ENCODE assay signal across 8 cellular contexts in the genomic region with DNA sequence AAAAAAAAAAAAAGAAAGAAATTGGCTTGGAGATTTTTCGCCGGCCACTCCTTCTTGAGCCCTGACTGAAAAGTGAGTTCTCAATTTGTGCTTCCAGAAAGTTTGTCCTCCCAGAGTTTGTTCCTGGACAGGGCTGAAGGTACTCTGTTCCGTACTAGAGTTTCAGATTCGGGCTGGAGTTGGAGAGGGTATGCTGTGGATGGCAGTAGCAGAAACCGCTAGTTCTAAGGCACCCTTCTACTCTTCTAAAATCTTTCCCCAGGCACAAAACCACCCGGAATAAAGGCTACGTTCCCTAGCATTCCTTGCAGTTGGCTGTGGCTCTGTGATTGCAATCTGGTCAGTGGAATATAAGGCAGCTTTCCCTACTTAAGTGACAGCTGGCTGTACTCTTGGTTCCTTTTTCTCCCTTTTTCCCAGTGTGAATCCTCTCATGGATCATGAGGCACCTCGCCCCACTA. TPM values are rescaled to one million over a fixed set of nuclear protein-coding genes. Genes with fewer than 3 reads are reported as not detected.
DNase-seq lines count a peak whose midpoint lies in the region; ATAC-seq and TF ChIP-seq lines count a peak whose summit lies in the region.

No MANE protein-coding gene starts in this region.

- no peaks in the 10 kb centered on the region for H3K9me2 ChIP-seq in Karpas-422 (replicated peaks; ENCODE audit: insufficient read depth, low read length)

- in situ Hi-C loops in Caki2 (cut with HindIII; ENCODE audit: low pct_unique_long_range_greater_than_20kb, low sequenced_read_pairs): no loop called here
- in situ Hi-C loops in astrocyte of the cerebellum (cut with HindIII; ENCODE audit: low sequenced_read_pairs): no loop called here

- intact Hi-C loops in left colon (cut with DNase I, micrococcal nuclease): no loop called here

- peak; percentile 46 for ATAC-seq in left colon

- H3K36me3 ChIP-seq in Karpas-422 (ENCODE audit: insufficient read depth, low read length): peaks cover 9% of the 10 kb centered on the region; the same call in 1 of the 2 replicates
- peaks cover 2% of the 10 kb centered on the region for H3K36me3 ChIP-seq in thymus (ENCODE audit: control insufficient read depth, insufficient read depth)

- peak overlapping the region; percentile 85 for H3K9ac ChIP-seq in Karpas-422 (ENCODE audit: low read length)

- TF ChIP-seq CTCF in astrocyte of the cerebellum (IDR thresholded peaks at IDR 0.05; ENCODE audit: low read depth, low read length, missing control alignments): no peak

- WGBS in thymus: 68% methylated on average over 8 of the region's 8 CpGs

- H3K4me1 ChIP-seq in Karpas-422 (ENCODE audit: low read length): peaks cover 33% of the 10 kb centered on the region
- H3K4me1 ChIP-seq in thymus (ENCODE audit: control insufficient read depth, insufficient read depth, low read length): peaks cover 3% of the 10 kb centered on the region

- DNase-seq in Caki2 (ENCODE audit: low read depth) (peak; percentile 46), Karpas-422 (no peak), astrocyte of the cerebellum (ENCODE audit: low read depth) (no peak), left colon (no peak), NCI-H128 (lab: John Stamatoyannopoulos, UW; ENCODE audit: unreplicated experiment) (no peak), NCI-H226 (no peak), NCI-H2029 (lab: John Stamatoyannopoulos, UW) (no peak)

- H3K27me3 ChIP-seq in Karpas-422 (ENCODE audit: low read length) (no peaks in the 10 kb centered on the region), thymus (ENCODE audit: control insufficient read depth, insufficient read depth) (no peaks in the 10 kb centered on the region)

- H3K4me3 ChIP-seq in Karpas-422 (ENCODE audit: low read length) (peak overlapping the region; percentile 98), astrocyte of the cerebellum (ENCODE audit: low read depth, low read length) (peak overlapping the region; percentile 68), thymus (ENCODE audit: low read length) (peak overlapping the region; percentile 75)

- peak overlapping the region; percentile 17; the same call in 1 of the 2 replicates for H2AFZ ChIP-seq in Karpas-422 (ENCODE audit: low read length)

- H3K4me2 ChIP-seq in Karpas-422 (ENCODE audit: low read depth, low read length, poor library complexity, severe bottlenecking): peak overlapping the region; percentile 100

- no peak overlapping the region for H3K27ac ChIP-seq in Karpas-422 (ENCODE audit: low read length)
- no peak overlapping the region for H3K27ac ChIP-seq in thymus (ENCODE audit: low read depth)

- H3K9me3 ChIP-seq in Karpas-422 (ENCODE audit: low read length) (no peaks in the 10 kb centered on the region), thymus (ENCODE audit: control insufficient read depth) (no peaks in the 10 kb centered on the region)

- peaks cover 25% of the 10 kb centered on the region for H3K79me2 ChIP-seq in Karpas-422 (ENCODE audit: low read length)

- H4K20me1 ChIP-seq in Karpas-422 (ENCODE audit: insufficient read depth, low read depth, low read length): no peaks in the 10 kb centered on the region

RNA-seq across cellular contexts. Expression of gene HEATR6, which starts 0.7 kb away (rescaled TPM):
- 21.3 and 29.0 TPM in 2 replicates for total RNA-seq in Caki2 (2014; rRNA removed; shearing (Covaris generic); ENCODE audit: low replicate concordance)
- 12.3 and 12.7 TPM in 2 replicates for total RNA-seq in Karpas-422 (2014; rRNA removed; shearing (Covaris generic); ENCODE audit: low replicate concordance)
- 1 to 10 TPM; 9.1 to 9.4 TPM for total RNA-seq in left colon
- 10.6 TPM for polyA plus RNA-seq in thymus
